Comparison of ENCODE assay signal across 24 cellular contexts in the genomic region with DNA sequence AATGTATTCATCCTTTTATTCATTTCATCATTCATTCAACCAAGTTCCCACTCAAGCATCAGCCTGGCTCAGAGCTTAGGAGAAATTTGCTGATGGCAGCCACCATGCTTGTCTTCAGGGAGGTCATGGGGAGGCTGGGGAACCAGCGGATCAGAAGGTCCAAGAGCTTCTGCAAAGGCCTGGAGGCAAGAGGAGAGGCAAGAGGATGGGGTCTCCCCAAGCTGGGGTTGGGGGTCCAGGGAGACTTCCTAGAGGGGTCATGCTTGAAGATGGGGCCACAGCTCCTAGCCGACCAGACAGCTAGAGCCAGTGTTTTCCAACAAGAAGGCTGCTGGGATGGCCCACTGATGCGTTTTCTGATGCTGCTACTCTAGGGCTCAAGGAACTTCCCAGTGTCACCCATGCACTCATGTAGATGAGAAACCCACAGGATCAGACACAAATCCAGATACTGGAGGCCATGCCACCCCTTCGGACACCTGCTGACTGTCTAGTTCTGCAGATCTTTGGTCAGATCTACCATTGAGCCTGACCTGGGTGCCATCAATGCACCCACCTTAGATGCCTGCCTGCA.
"Had no signal": no experiment of that assay in that cellular context is flagged by ENCODE, and none has a peak within 500 bp of the region (broad histone marks: within the 10 kb centered on the region; RNA-seq: fewer than 3 reads in every experiment).

No MANE protein-coding gene starts in this region.

- DNase-seq: cortex of kidney; effector CD4-positive, alpha-beta T cell; foreskin fibroblast; gastrocnemius medialis; kidney; left lung; mesenchymal stem cell; midbrain; nephron progenitor cell; right lobe of liver; stimulated activated CD4-positive, alpha-beta T cell treated with anti-CD3 and anti-CD28 coated beads, Interleukin-12 subunit alpha, Interleukin-12 subunit beta, amount 100 ng/mL, for 4 hours; stimulated activated CD4-positive, alpha-beta T cell treated with anti-CD3 and anti-CD28 coated beads, Interleukin-1b, Interleukin-23, amount 100 ng/mL, for 48 hours; stimulated activated CD4-positive, alpha-beta T cell treated with anti-CD3 and anti-CD28 coated beads, Interleukin-4, amount 100 ng/mL, for 1 hour; stimulated activated CD8-positive, alpha-beta memory T cell treated with anti-CD3 and anti-CD28 coated beads, Interleukin-4, amount 100 ng/mL, for 48 hours; stimulated activated naive CD4-positive, alpha-beta T cell; stimulated activated naive CD8-positive, alpha-beta T cell treated with anti-CD3 and anti-CD28 coated beads, Interleukin-15, amount 100 ng/mL, for 72 hours; transverse colon had no signal

- H3K9me3 ChIP-seq: gastrocnemius medialis, left lung, right lobe of liver, suprapubic skin, transverse colon, vagina had no signal

- ATAC-seq: esophagus mucosa; gastrocnemius medialis; left lung; naive thymus-derived CD8-positive, alpha-beta T cell; right lobe of liver; stimulated activated naive CD8-positive, alpha-beta T cell treated with anti-CD3 and anti-CD28 coated beads, Interleukin-15, amount 100 ng/mL, for 72 hours had no signal

- H3K4me1 ChIP-seq: gastrocnemius medialis, left lung, parathyroid adenoma, right lobe of liver, suprapubic skin, transverse colon, vagina had no signal

- H3K27ac ChIP-seq: epithelial cell of prostate, gastrocnemius medialis, left lung, parathyroid adenoma, right lobe of liver, suprapubic skin, transverse colon, vagina had no signal

- H3K36me3 ChIP-seq: gastrocnemius medialis, left lung, right lobe of liver, suprapubic skin, transverse colon, vagina had no signal

- H3K4me3 ChIP-seq: gastrocnemius medialis, left lung, right lobe of liver, smooth muscle cell, suprapubic skin, transverse colon, vagina had no signal

- H3K27me3 ChIP-seq: gastrocnemius medialis, right lobe of liver, transverse colon, vagina had no signal
